ENCODE assay signal across 1 cellular context in the genomic region with DNA sequence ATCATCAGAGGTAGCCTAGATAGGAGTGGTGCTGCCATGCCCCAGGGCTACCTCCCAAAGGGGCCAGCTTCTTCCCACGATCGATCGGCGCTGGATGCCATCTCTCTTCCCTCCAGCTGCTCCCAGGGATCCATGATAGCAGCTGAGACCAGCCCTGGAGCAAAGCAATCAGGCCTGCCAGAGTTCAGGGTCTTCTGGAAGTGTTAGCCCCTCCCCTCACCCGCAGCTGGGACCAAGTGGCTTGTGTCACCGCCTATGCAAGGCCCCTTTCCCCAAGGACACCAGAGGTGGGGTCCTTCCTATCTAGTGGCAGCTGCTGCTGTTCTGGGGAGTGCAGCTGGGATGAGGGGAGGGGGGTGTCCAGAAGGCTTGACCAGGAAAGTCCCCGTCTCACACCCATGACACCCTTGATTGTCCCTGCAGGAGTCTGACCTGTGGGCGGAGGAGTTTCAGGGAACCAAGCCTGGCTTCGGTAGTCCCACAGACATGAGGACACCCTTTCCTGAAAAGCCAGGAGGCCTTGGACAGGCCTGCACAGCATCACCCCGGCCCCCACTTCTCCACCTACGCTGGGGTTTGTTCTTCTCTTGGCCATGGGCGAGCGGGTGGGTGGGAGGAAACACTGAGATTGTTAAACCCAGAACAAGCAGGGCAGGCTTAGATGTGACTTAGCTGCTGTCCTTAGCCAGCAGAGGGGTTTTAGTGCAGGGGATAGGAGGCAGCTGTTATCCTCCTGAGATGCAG.
TF ChIP-seq lines count a peak whose summit lies in the region.

No MANE protein-coding gene starts in this region.

TF ChIP-seq in WTC11, 78 proteins besides CTCF, POLR2A, EP300 and RAD21 (continued from another document):
- TF ChIP-seq ZNF281 (CRISPR knock-in tag; IDR thresholded peaks at IDR 0.05) (no peak), ZNF121 (CRISPR knock-in tag; IDR thresholded peaks at IDR 0.05) (no peak), ZNF396 (CRISPR knock-in tag; IDR thresholded peaks at IDR 0.05; ENCODE audit: borderline replicate concordance) (no peak)
